9 cellular contexts compared by ENCODE assay signal in the genomic region with DNA sequence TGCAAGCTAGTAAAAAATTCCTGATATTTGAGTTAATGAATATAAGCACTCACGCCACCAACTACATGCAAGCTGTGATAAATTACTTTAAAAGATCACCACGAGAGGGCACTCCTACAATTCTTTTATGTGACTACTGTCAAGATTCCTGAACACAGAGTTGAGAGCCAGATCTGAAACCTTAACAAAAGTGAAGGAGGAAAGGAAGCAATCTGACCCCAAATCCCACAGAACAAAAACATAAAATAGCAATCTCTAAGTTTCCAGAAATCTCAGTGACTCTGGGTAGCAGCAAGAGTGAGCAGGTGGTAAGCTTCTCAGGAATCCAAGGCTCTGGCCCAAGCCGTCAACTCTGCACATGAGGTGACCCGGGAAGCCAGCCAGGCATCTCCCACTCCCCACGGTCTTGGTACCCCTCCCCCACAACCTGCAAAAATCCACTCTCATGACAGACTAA. TPM values are rescaled to one million over a fixed set of nuclear protein-coding genes. Genes with fewer than 3 reads are reported as not detected.
DNase-seq lines count a peak whose midpoint lies in the region; ATAC-seq and TF ChIP-seq lines count a peak whose summit lies in the region.
"Had no signal": no experiment of that assay in that cellular context is flagged by ENCODE, and none has a peak within 500 bp of the region (broad histone marks: within the 10 kb centered on the region; RNA-seq: fewer than 3 reads in every experiment).

No MANE protein-coding gene starts in this region.

- no peak overlapping the region for H3K4me2 ChIP-seq in SK-N-SH
- H3K4me2 ChIP-seq: BLaER1 treated with 17β-estradiol and CSF1 and Interleukin-3, amounts not matched to agents 10 nM and 100 nM had no signal

- DNase-seq in DMS79 treated with DMSO at 0.1 percent for 48 hours (lab: John Stamatoyannopoulos, UW) = peak; percentile 20
- no peak for DNase-seq in DMS79 (lab: John Stamatoyannopoulos, UW)
- DNase-seq in Jurkat, Clone E6-1 (ENCODE audit: low read depth, low spot score) = peak; percentile 58
- DNase-seq in SK-N-SH = peak; percentile 49
- DNase-seq in epidermal melanocyte (ENCODE audit: insufficient read length, low spot score) = peak; percentile 68
- peak; percentile 58 for DNase-seq in middle frontal gyrus (ENCODE audit: extremely low spot score, low spot score)

- H3K9me2 ChIP-seq in SK-N-SH = no peaks in the 10 kb centered on the region

- no peak overlapping the region for H3K27ac ChIP-seq in SK-N-SH (ENCODE audit: low read depth in 2 of 2, low read length in 1 of 2)
- H3K27ac ChIP-seq: BLaER1 treated with 17β-estradiol and CSF1 and Interleukin-3, amounts not matched to agents 10 nM and 100 nM had no signal

- H3K9ac ChIP-seq in SK-N-SH = no peak overlapping the region

- WGBS in SK-N-SH (ENCODE audit: low lambda C conversion rate) = 51% methylated on average over 5 of the region's 5 CpGs

- ATAC-seq in HG03280 (IDR thresholded peaks at IDR 0.05; ENCODE audit: unreplicated experiment) (no peak), GM18861 (IDR thresholded peaks at IDR 0.05; ENCODE audit: unreplicated experiment) (no peak)

- H4K20me1 ChIP-seq in SK-N-SH (ENCODE audit: insufficient read depth) = peaks cover 3% of the 10 kb centered on the region; the same call in 1 of the 2 replicates

- peaks cover 35% of the 10 kb centered on the region for H3K79me2 ChIP-seq in SK-N-SH (ENCODE audit: insufficient read depth)

- no peaks in the 10 kb centered on the region for H3F3A ChIP-seq in SK-N-SH (replicated peaks; ENCODE audit: insufficient read depth)

- peaks cover 17 to 29% of the 10 kb centered on the region in 2 experiments for H3K36me3 ChIP-seq in SK-N-SH (replicated peaks in 1 of 2; ENCODE audit: control insufficient read depth in 1 of 2, insufficient read depth in 2 of 2, low read length in 1 of 2)

- peak; percentile 72 for TF ChIP-seq CTCF in SK-N-SH (IDR thresholded peaks at IDR 0.05)

- no peak overlapping the region for H2AFZ ChIP-seq in SK-N-SH (ENCODE audit: low read depth)

- H3K9me3 ChIP-seq in SK-N-SH = no peaks in the 10 kb centered on the region
- H3K9me3 ChIP-seq: BLaER1 treated with 17β-estradiol and CSF1 and Interleukin-3, amounts not matched to agents 10 nM and 100 nM had no signal

- H3K27me3 ChIP-seq in SK-N-SH (ENCODE audit: insufficient read depth) = no peaks in the 10 kb centered on the region
- H3K27me3 ChIP-seq: BLaER1 treated with 17β-estradiol and CSF1 and Interleukin-3, amounts not matched to agents 10 nM and 100 nM had no signal

- POLR2A ChIA-PET in SK-N-SH (lab: Yijun Ruan, JAX) = interaction anchor here (1.5 kb wide), 1 partner anchor 86 kb away, joined by 7 read pairs; the partner anchor contains the start of gene DDX27

- TF ChIP-seq RAD21 in SK-N-SH (IDR thresholded peaks at IDR 0.05; ENCODE audit: low read length) = peak; percentile 79

- no peak for TF ChIP-seq EP300 in SK-N-SH (IDR thresholded peaks at IDR 0.05; ENCODE audit: borderline replicate concordance in 1 of 2, low read depth in 1 of 2, low read length in 1 of 2)

- H3K4me3 ChIP-seq in Jurkat, Clone E6-1 (ENCODE audit: low read length) = no peak overlapping the region
- no peak overlapping the region for H3K4me3 ChIP-seq in SK-N-SH (ENCODE audit: low read depth in 2 of 2, low read length in 1 of 2)
- H3K4me3 ChIP-seq: BLaER1 treated with 17β-estradiol and CSF1 and Interleukin-3, amounts not matched to agents 10 nM and 100 nM had no signal

- CTCF ChIA-PET in SK-N-SH (lab: Yijun Ruan, JAX) = interaction anchor here (0.6 to 4.4 kb wide), 44 partner anchors 9 to 392 kb away, joined by 3 to 112 read pairs (median 4); partner anchors contain the start of gene DDX27

- H3K4me1 ChIP-seq in SK-N-SH (ENCODE audit: control insufficient read depth in 1 of 2, insufficient read depth in 2 of 2, low read depth in 1 of 2, low read length in 1 of 2) = no peaks in the 10 kb centered on the region; a peak in 1 of 4 replicates
- H3K4me1 ChIP-seq: BLaER1 treated with 17β-estradiol and CSF1 and Interleukin-3, amounts not matched to agents 10 nM and 100 nM had no signal

TF ChIP-seq in SK-N-SH, 30 proteins besides CTCF, POLR2A, EP300 and RAD21:
- TF ChIP-seq SMC3 (IDR thresholded peaks at IDR 0.05; ENCODE audit: low read depth, low read length) (peak; percentile 46), USF2 (IDR thresholded peaks at IDR 0.05; ENCODE audit: borderline replicate concordance, low read depth, low read length) (no peak)

RNA-seq across cellular contexts. Expression of gene STAU1, which starts 55.1 kb away (rescaled TPM):
- polyA plus RNA-seq in Jurkat, Clone E6-1 (2012; ENCODE audit: insufficient read depth, insufficient read length) = 46.0 TPM
- 45.2 and 48.2 TPM in 2 replicates for polyA plus RNA-seq in SK-N-SH (2012; rRNA removed)
- 53.4 and 58.2 TPM in 2 replicates for polyA plus RNA-seq in SK-N-SH (2012; cell fraction: cytosol; rRNA removed)
- polyA plus RNA-seq in SK-N-SH (2012; cell fraction: nucleus; rRNA removed) = 28.8 and 37.1 TPM in 2 replicates
